Comparison of ENCODE assay signal across 20 cellular contexts in the genomic region with DNA sequence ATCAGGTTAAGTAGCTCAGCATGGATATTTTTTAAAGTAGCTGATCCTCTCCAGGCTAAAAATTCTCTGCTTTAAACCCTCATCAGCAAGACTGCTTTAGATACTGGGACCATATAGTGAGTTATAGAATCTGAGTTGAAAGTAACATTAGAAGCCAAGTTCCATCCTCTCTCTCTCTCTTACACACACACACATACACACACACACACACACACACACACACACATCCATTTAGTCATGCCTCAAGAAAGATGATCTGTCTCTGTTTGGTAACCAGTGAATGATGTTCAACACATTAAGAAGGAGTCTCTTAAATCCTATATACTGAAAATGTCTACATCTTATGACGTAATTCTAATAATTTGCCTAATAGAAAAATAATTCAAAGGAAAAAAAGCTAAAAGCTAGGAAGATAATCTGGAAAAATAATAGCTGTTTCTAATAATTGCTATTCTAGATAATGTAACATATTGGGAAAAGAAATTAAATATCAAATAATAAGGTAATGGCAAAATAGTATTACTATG. TPM values are rescaled to one million over a fixed set of nuclear protein-coding genes. Genes with fewer than 3 reads are reported as not detected.
"Had no signal": no experiment of that assay in that cellular context is flagged by ENCODE, and none has a peak within 500 bp of the region (broad histone marks: within the 10 kb centered on the region; RNA-seq: fewer than 3 reads in every experiment).

No MANE protein-coding gene starts in this region.

- H3K9ac ChIP-seq: SK-N-SH had no signal

- H3K36me3 Mint-ChIP-seq: naive thymus-derived CD8-positive, alpha-beta T cell had no signal

- H3K4me2 ChIP-seq: SK-N-SH had no signal

- H3K36me3 ChIP-seq: cardiac muscle cell, spleen, upper lobe of right lung had no signal

- DNase-seq: activated CD4-positive, alpha-beta T cell treated with anti-CD3 and anti-CD28 coated beads, Interleukin-2, amount 50 U/mL, for 4 hours; activated naive CD4-positive, alpha-beta T cell; activated T-cell treated with anti-CD3 and anti-CD28 coated beads, Interleukin-2, amount 50 U/mL, for 48 hours; effector CD8-positive, alpha-beta T cell; glutamatergic neuron; left colon; naive thymus-derived CD8-positive, alpha-beta T cell; right cardiac atrium; SK-N-SH; spleen; stimulated activated CD4-positive, alpha-beta T cell treated with anti-CD3 and anti-CD28 coated beads, Interleukin-1b, Interleukin-23, amount 100 ng/mL, for 48 hours; stimulated activated naive CD4-positive, alpha-beta T cell treated with Interleukin-2 at 50 U/mL for 16 hours; upper lobe of right lung had no signal

- H3K4me1 Mint-ChIP-seq: naive thymus-derived CD8-positive, alpha-beta T cell had no signal

- H3K9me3 ChIP-seq: SK-N-SH, spleen, upper lobe of right lung had no signal

- H3K27ac ChIP-seq: cardiac muscle cell, coronary artery, spleen, upper lobe of right lung had no signal

- H3K4me3 Mint-ChIP-seq: naive thymus-derived CD8-positive, alpha-beta T cell had no signal

- H3K4me3 ChIP-seq: cardiac muscle cell, coronary artery, spleen, upper lobe of right lung had no signal

- ATAC-seq: left colon; naive thymus-derived CD8-positive, alpha-beta T cell; right cardiac atrium; upper lobe of right lung had no signal

- H3K27me3 ChIP-seq: cardiac muscle cell, spleen, upper lobe of right lung had no signal

- H3K4me1 ChIP-seq: spleen, upper lobe of right lung had no signal

- H3K27me3 Mint-ChIP-seq: naive thymus-derived CD8-positive, alpha-beta T cell had no signal

RNA-seq across cellular contexts. Expression of a gene that starts 16.9 kb away (rescaled TPM):
- total RNA-seq: cardiac muscle cell; left colon; mononuclear cell; naive thymus-derived CD8-positive, alpha-beta T cell; posterior vena cava; right cardiac atrium; spleen had no signal
- polyA plus RNA-seq: cardiac muscle cell; naive thymus-derived CD8-positive, alpha-beta T cell; right cardiac atrium; SK-N-SH; spleen had no signal

RNA-seq across cellular contexts. Expression of a gene that starts 17.1 kb away (rescaled TPM):
- total RNA-seq: cardiac muscle cell; left colon; lung microvascular endothelial cell; mononuclear cell; naive thymus-derived CD8-positive, alpha-beta T cell; posterior vena cava; right cardiac atrium; spleen; temporal lobe had no signal
- polyA plus RNA-seq: cardiac muscle cell; esophagus; naive thymus-derived CD8-positive, alpha-beta T cell; right cardiac atrium; SK-N-SH had no signal
